In the genomic region with DNA sequence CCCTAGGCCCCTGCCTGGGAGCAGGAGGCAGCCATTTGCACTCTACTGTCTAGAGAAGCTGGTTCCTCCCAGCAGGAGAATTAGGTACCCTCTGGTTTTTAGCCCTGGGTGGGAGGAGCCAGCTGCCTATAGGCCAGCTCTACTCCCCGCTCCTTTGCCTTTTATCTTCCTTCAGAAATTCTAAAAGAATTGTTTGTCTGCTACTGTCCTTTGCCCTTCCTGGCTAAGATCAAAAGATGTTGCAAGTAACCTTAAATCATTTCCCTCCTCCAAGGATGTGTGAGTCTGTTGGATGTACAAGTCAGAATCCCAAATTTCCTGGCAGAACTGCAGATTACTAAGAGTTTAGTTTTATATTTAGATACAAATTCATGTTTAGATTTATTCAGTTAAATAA, we compare ENCODE assay signal across 1 cellular context.
A peak's percentile ranks its signal among the peaks of the same experiment; 100 is the strongest.
TF ChIP-seq lines count a peak whose summit lies in the region.

No MANE protein-coding gene starts in this region.

TF ChIP-seq in HepG2, 621 proteins besides CTCF, POLR2A, EP300 and RAD21:
- TF ChIP-seq ZNF605 (CRISPR knock-in tag; IDR thresholded peaks at IDR 0.05) (no peak), ZSCAN25 (CRISPR knock-in tag; IDR thresholded peaks at IDR 0.05) (no peak), NCOA2 (CRISPR knock-in tag; IDR thresholded peaks at IDR 0.05) (0 out of 2 replicates have a peak, but pooled peaks have one; percentile 23), TCF7 (IDR thresholded peaks at IDR 0.05; ENCODE audit: low read depth) (0 out of 2 replicates have a peak, but pooled peaks have one; percentile 43), ZNF792 (CRISPR knock-in tag; IDR thresholded peaks at IDR 0.05) (no peak), TARDBP (CRISPR knock-in tag; IDR thresholded peaks at IDR 0.05) (no peak)
